3 cellular contexts compared by ENCODE assay signal in the genomic region with DNA sequence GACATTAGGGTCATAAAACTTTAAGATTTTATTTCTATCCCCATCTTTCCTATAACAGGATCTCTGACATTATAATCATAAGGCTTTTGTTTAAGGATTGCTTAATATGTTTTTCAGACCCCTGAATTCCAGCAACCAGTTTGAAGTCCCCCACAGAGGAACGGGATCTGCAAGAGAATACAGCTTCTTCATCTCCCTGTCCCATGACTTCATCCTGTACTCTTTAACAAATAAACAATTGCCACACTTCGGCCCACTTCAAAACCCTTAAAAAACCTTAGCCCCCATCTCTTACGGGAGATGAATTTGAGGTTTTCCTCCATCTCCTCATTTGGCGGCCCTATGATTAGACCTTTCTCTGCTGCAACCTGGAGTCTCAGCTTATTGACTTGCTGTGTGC.
TF ChIP-seq lines count a peak whose summit lies in the region.

No MANE protein-coding gene starts in this region.

TF ChIP-seq in WTC11, 78 proteins besides CTCF, POLR2A, EP300 and RAD21:
- no peak for TF ChIP-seq ESRRA (CRISPR knock-in tag; IDR thresholded peaks at IDR 0.05; ENCODE audit: borderline replicate concordance)
- TF ChIP-seq, protein P1, sequence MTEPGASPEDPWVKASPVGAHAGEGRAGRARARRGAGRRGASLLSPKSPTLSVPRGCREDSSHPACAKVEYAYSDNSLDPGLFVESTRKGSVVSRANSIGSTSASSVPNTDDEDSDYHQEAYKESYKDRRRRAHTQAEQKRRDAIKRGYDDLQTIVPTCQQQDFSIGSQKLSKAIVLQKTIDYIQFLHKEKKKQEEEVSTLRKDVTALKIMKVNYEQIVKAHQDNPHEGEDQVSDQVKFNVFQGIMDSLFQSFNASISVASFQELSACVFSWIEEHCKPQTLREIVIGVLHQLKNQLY (CRISPR knock-in tag; IDR thresholded peaks at IDR 0.05): no peak
- TF ChIP-seq, protein P2, sequence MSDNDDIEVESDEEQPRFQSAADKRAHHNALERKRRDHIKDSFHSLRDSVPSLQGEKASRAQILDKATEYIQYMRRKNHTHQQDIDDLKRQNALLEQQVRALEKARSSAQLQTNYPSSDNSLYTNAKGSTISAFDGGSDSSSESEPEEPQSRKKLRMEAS (CRISPR knock-in tag; IDR thresholded peaks at IDR 0.05): no peak

TF ChIP-seq in H1, 55 proteins besides CTCF, POLR2A, EP300 and RAD21:
- no peak for TF ChIP-seq GABPA (IDR thresholded peaks at IDR 0.05; ENCODE audit: borderline replicate concordance, insufficient read depth, low read length)
- peak; percentile 65; the same call in 1 of the 2 replicates for TF ChIP-seq CEBPB (IDR thresholded peaks at IDR 0.05; ENCODE audit: low read depth, low read length)
TF ChIP-seq in H1: peak in this region for 1.

TF ChIP-seq in HEK293T, 16 proteins besides CTCF, POLR2A, EP300 and RAD21:
- no peak for TF ChIP-seq SUZ12 (IDR thresholded peaks at IDR 0.05)
- TF ChIP-seq ELF4 (IDR thresholded peaks at IDR 0.05): no peak
- TF ChIP-seq BHLHE40 (IDR thresholded peaks at IDR 0.05; ENCODE audit: borderline replicate concordance): no peak
- TF ChIP-seq L3MBTL2 (conservative IDR thresholded peaks at IDR 0.05): no peak
- no peak for TF ChIP-seq LEF1 (IDR thresholded peaks at IDR 0.05; ENCODE audit: borderline replicate concordance)
- no peak for TF ChIP-seq FOXM1 (IDR thresholded peaks at IDR 0.05; ENCODE audit: borderline replicate concordance)
- TF ChIP-seq, protein P3, sequence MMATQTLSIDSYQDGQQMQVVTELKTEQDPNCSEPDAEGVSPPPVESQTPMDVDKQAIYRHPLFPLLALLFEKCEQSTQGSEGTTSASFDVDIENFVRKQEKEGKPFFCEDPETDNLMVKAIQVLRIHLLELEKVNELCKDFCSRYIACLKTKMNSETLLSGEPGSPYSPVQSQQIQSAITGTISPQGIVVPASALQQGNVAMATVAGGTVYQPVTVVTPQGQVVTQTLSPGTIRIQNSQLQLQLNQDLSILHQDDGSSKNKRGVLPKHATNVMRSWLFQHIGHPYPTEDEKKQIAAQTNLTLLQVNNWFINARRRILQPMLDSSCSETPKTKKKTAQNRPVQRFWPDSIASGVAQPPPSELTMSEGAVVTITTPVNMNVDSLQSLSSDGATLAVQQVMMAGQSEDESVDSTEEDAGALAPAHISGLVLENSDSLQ (IDR thresholded peaks at IDR 0.05): no peak
- TF ChIP-seq ARNT (IDR thresholded peaks at IDR 0.05): no peak
- no peak for TF ChIP-seq HDGF (IDR thresholded peaks at IDR 0.05; ENCODE audit: borderline replicate concordance)
- TF ChIP-seq CTBP1 (IDR thresholded peaks at IDR 0.05; ENCODE audit: borderline replicate concordance): no peak
